ENCODE assay signal across 8 cellular contexts in the genomic region with DNA sequence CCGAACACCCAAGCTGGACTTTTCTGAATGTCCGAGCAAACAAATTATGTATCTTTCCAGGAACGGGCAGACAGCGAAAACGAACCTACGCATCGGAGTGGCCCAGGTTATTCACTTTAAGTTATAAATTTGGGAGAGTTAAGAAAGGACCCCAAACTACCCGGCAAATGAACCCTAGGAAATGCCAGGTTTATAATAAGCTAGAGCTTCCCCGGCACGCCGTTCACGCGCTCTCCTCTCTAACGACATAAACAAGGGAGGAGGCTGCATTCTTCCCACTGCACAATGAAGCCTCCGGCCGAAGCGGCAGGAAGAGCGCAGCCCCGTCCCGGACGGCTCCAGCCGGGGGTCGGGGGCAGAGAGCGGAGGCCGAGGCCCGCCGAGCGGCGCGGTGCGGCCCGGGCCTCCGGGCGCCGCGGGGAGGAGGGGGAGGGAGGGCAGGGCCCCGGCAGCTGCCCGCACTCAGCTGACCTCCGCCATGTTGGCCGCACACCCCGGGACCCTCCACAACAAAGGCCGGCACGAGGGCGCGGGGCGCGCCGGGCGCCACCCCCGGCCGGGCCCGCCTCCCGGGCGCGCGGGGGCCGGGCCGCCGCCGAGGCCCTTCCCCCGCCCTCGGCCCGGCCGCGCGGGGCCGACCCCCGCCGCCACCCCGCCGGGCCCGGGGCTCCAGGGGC. TPM values are rescaled to one million over a fixed set of nuclear protein-coding genes. Genes with fewer than 3 reads are reported as not detected.
DNase-seq lines count a peak whose midpoint lies in the region; ATAC-seq and TF ChIP-seq lines count a peak whose summit lies in the region.

No MANE protein-coding gene starts in this region.

- no peaks in the 10 kb centered on the region for H3K27me3 Mint-ChIP-seq in activated CD4-positive, alpha-beta T cell treated with anti-CD3 and anti-CD28 coated beads, Interleukin-2, amount 10 ng/mL, durations not matched to agents 24 days and 14 days

- peak overlapping the region; percentile 92 for H3K4me3 Mint-ChIP-seq in activated CD4-positive, alpha-beta T cell treated with anti-CD3 and anti-CD28 coated beads, Interleukin-2, amount 10 ng/mL, durations not matched to agents 24 days and 14 days

- H3K4me3 ChIP-seq in lower lobe of right lung, result peak overlapping the region; percentile 89
- H3K4me3 ChIP-seq in subcutaneous abdominal adipose tissue (ENCODE audit: low read depth in 1 of 5, low read length in 5 of 5), result peak overlapping the region; percentile 89 to 99 (median 90)

- no peaks in the 10 kb centered on the region for H3K27me3 ChIP-seq in lower lobe of right lung (ENCODE audit: low read depth)
- no peaks in the 10 kb centered on the region for H3K27me3 ChIP-seq in subcutaneous abdominal adipose tissue (ENCODE audit: control insufficient read depth in 5 of 5, insufficient read depth in 4 of 5, low read length in 5 of 5)

- no peaks in the 10 kb centered on the region for H3K36me3 ChIP-seq in KOPT-K1 (ENCODE audit: insufficient read depth, low read length)
- H3K36me3 ChIP-seq in lower lobe of right lung, result no peaks in the 10 kb centered on the region
- H3K36me3 ChIP-seq in subcutaneous abdominal adipose tissue (ENCODE audit: control insufficient read depth in 5 of 5, insufficient read depth in 5 of 5, low read length in 5 of 5), result no peaks in the 10 kb centered on the region

- TF ChIP-seq CTCF in lower lobe of right lung (IDR thresholded peaks at IDR 0.05), result no peak

- H3K36me3 Mint-ChIP-seq in activated CD4-positive, alpha-beta T cell treated with anti-CD3 and anti-CD28 coated beads, Interleukin-2, amount 10 ng/mL, durations not matched to agents 24 days and 14 days (ENCODE audit: low read depth), result peaks cover 2% of the 10 kb centered on the region

- peaks cover 54% of the 10 kb centered on the region for H3K4me1 ChIP-seq in lower lobe of right lung
- H3K4me1 ChIP-seq in subcutaneous abdominal adipose tissue (ENCODE audit: control insufficient read depth in 5 of 5, insufficient read depth in 5 of 5, low read length in 5 of 5), result peaks cover 4 to 58% (median 50%) of the 10 kb centered on the region in 5 donors

- peak; percentile 28 for DNase-seq in SKM-1 treated with dmso at 0.1 percent for 144 hours (lab: John Stamatoyannopoulos, UW; ENCODE audit: unreplicated experiment)
- no peak for DNase-seq in SKM-1 (lab: John Stamatoyannopoulos, UW; ENCODE audit: unreplicated experiment)
- peak; percentile 21 for DNase-seq in H4 (ENCODE audit: low spot score)
- DNase-seq in activated CD4-positive, alpha-beta T cell treated with anti-CD3 and anti-CD28 coated beads, Interleukin-2, amount 10 ng/mL, durations not matched to agents 24 days and 14 days, result peak; percentile 83
- DNase-seq in effector CD4-positive, alpha-beta T cell, result peak; percentile 5
- peak; percentile 80 for DNase-seq in lower lobe of right lung

- H3K27ac ChIP-seq in KOPT-K1 (ENCODE audit: low read depth, low read length, poor library complexity, severe bottlenecking) (peak overlapping the region; percentile 77), lower lobe of right lung (peak overlapping the region; percentile 99), subcutaneous abdominal adipose tissue (ENCODE audit: low read depth, low read length) (peak overlapping the region; percentile 99)

- H3K4me1 Mint-ChIP-seq in activated CD4-positive, alpha-beta T cell treated with anti-CD3 and anti-CD28 coated beads, Interleukin-2, amount 10 ng/mL, durations not matched to agents 24 days and 14 days, result peaks cover 29% of the 10 kb centered on the region

- no peaks in the 10 kb centered on the region for H3K9me3 ChIP-seq in KOPT-K1 (ENCODE audit: insufficient read depth, low read length, poor library complexity, severe bottlenecking)
- H3K9me3 ChIP-seq in lower lobe of right lung, result no peaks in the 10 kb centered on the region
- no peaks in the 10 kb centered on the region for H3K9me3 ChIP-seq in subcutaneous abdominal adipose tissue (ENCODE audit: control insufficient read depth in 5 of 5, low read length in 5 of 5)

- H3K9me3 Mint-ChIP-seq in activated CD4-positive, alpha-beta T cell treated with anti-CD3 and anti-CD28 coated beads, Interleukin-2, amount 10 ng/mL, durations not matched to agents 24 days and 14 days, result no peaks in the 10 kb centered on the region

- H3K9ac ChIP-seq in subcutaneous abdominal adipose tissue (ENCODE audit: low read length in 5 of 5), result peak overlapping the region; percentile 95 to 99 (median 98)

- ATAC-seq in lower lobe of right lung, result peak; percentile 72 to 79

- peak overlapping the region; percentile 91 for H3K27ac Mint-ChIP-seq in activated CD4-positive, alpha-beta T cell treated with anti-CD3 and anti-CD28 coated beads, Interleukin-2, amount 10 ng/mL, durations not matched to agents 24 days and 14 days

- intact Hi-C loops in activated CD4-positive, alpha-beta T cell treated with anti-CD3 and anti-CD28 coated beads, Interleukin-2, amount 10 ng/mL, durations not matched to agents 24 days and 14 days (cut with micrococcal nuclease), result loop anchor here (1.0 to 2.0 kb wide), 2 partner anchors 18 to 30 kb away; no protein-coding TSS in a partner anchor
- intact Hi-C loops in lower lobe of right lung (cut with DNase I), result no loop called here

RNA-seq across cellular contexts. Expression of a gene that starts 0.8 kb away (rescaled TPM):
- total RNA-seq in H4 (2014; rRNA removed; shearing (Covaris generic)), result 38.3 and 41.1 TPM in 2 replicates
- total RNA-seq in activated CD4-positive, alpha-beta T cell treated with anti-CD3 and anti-CD28 coated beads, Interleukin-2, amount 10 ng/mL, durations not matched to agents 24 days and 14 days, result 13.5 and 15.1 TPM in 2 replicates
- 24.4 TPM for total RNA-seq in lower lobe of right lung
